Comparison of ENCODE assay signal across 1 cellular context in the genomic region with DNA sequence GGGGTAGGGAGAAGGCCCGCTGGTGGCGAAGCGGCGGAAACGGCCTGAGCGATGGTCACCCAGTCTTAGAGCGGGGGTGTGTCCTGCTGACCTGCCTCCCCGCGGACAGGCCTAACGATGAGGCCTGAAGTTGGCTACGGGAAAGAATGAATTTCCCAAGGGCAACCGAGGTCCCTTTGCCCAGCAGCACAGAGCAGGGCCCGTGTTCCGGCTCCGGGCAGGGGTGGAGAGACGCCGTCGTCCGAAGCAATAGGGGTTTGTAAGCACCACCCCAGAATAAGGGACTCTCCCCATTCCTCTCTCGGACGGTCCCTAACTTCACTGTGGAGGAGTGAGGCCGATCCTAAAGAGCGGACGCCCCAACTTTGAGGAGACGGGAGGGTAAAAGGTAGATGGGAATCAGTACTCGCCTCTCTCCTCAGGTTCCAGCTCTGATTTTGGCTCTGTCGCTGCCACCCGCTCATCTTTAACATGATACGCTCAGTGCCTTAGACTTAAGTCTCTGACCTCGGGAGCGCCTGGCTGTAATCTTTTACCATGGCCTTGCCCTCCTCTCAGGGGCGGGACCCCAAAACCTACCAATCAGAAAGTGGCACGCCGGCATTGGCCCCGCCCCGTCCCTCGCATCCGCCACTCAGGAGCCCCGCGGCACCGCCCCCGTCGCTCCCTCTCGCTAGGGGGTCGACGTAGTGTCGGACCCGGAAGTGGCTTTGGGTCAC.
TF ChIP-seq lines count a peak whose summit lies in the region.

A gene with protein sequence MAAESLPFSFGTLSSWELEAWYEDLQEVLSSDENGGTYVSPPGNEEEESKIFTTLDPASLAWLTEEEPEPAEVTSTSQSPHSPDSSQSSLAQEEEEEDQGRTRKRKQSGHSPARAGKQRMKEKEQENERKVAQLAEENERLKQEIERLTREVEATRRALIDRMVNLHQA (minus strand): TSS at position 507 of the 719 bp plus-strand sequence. CDS start 3,108 bp downstream, outside the sequence.

TF ChIP-seq in GM12878, 131 proteins besides CTCF, POLR2A, EP300 and RAD21 (continued from another document and continues in another):
- TF ChIP-seq, protein P1, sequence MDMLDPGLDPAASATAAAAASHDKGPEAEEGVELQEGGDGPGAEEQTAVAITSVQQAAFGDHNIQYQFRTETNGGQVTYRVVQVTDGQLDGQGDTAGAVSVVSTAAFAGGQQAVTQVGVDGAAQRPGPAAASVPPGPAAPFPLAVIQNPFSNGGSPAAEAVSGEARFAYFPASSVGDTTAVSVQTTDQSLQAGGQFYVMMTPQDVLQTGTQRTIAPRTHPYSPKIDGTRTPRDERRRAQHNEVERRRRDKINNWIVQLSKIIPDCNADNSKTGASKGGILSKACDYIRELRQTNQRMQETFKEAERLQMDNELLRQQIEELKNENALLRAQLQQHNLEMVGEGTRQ (IDR thresholded peaks at IDR 0.05; ENCODE audit: borderline replicate concordance, low read depth, low read length) = peak; percentile 48
- no peak for TF ChIP-seq SUPT20H (IDR thresholded peaks at IDR 0.05; ENCODE audit: borderline replicate concordance, control insufficient read depth, low read depth, low read length)
- TF ChIP-seq, protein P2, sequence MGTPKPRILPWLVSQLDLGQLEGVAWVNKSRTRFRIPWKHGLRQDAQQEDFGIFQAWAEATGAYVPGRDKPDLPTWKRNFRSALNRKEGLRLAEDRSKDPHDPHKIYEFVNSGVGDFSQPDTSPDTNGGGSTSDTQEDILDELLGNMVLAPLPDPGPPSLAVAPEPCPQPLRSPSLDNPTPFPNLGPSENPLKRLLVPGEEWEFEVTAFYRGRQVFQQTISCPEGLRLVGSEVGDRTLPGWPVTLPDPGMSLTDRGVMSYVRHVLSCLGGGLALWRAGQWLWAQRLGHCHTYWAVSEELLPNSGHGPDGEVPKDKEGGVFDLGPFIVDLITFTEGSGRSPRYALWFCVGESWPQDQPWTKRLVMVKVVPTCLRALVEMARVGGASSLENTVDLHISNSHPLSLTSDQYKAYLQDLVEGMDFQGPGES (IDR thresholded peaks at IDR 0.05) = peak; percentile 78
- no peak for TF ChIP-seq MYC (IDR thresholded peaks at IDR 0.05; ENCODE audit: insufficient read depth, insufficient read length, insufficient replicate concordance, low read length, severe bottlenecking)
- TF ChIP-seq PML (IDR thresholded peaks at IDR 0.05; ENCODE audit: low read length) = peak; percentile 99
- peak; percentile 98 for TF ChIP-seq POU2F2 (IDR thresholded peaks at IDR 0.05; ENCODE audit: borderline replicate concordance, low read depth, low read length)
- peak; percentile 65; the same call in 1 of the 2 replicates for TF ChIP-seq ZBED1 (IDR thresholded peaks at IDR 0.05; ENCODE audit: borderline replicate concordance)
- no peak for TF ChIP-seq ZNF384 (IDR thresholded peaks at IDR 0.05; ENCODE audit: borderline replicate concordance, low read depth, low read length)
- TF ChIP-seq, protein P3, sequence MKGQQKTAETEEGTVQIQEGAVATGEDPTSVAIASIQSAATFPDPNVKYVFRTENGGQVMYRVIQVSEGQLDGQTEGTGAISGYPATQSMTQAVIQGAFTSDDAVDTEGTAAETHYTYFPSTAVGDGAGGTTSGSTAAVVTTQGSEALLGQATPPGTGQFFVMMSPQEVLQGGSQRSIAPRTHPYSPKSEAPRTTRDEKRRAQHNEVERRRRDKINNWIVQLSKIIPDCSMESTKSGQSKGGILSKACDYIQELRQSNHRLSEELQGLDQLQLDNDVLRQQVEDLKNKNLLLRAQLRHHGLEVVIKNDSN (IDR thresholded peaks at IDR 0.05; ENCODE audit: borderline replicate concordance, extremely low read length, insufficient read depth, low read depth, low read length) = peak; percentile 85
- no peak for TF ChIP-seq ASH2L (IDR thresholded peaks at IDR 0.05; ENCODE audit: borderline replicate concordance, low read depth)
- no peak for TF ChIP-seq TBL1XR1 (IDR thresholded peaks at IDR 0.05; ENCODE audit: low read depth, low read length)
- no peak for TF ChIP-seq SIX5 (IDR thresholded peaks at IDR 0.05; ENCODE audit: low read depth, low read length, severe bottlenecking)
- TF ChIP-seq, protein P4, sequence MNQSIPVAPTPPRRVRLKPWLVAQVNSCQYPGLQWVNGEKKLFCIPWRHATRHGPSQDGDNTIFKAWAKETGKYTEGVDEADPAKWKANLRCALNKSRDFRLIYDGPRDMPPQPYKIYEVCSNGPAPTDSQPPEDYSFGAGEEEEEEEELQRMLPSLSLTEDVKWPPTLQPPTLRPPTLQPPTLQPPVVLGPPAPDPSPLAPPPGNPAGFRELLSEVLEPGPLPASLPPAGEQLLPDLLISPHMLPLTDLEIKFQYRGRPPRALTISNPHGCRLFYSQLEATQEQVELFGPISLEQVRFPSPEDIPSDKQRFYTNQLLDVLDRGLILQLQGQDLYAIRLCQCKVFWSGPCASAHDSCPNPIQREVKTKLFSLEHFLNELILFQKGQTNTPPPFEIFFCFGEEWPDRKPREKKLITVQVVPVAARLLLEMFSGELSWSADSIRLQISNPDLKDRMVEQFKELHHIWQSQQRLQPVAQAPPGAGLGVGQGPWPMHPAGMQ (IDR thresholded peaks at IDR 0.05; ENCODE audit: borderline replicate concordance) = no peak
- TF ChIP-seq WRNIP1 (IDR thresholded peaks at IDR 0.05; ENCODE audit: borderline replicate concordance, low read depth, low read length) = peak; percentile 97; the same call in 1 of the 2 replicates
- TF ChIP-seq, protein P5, sequence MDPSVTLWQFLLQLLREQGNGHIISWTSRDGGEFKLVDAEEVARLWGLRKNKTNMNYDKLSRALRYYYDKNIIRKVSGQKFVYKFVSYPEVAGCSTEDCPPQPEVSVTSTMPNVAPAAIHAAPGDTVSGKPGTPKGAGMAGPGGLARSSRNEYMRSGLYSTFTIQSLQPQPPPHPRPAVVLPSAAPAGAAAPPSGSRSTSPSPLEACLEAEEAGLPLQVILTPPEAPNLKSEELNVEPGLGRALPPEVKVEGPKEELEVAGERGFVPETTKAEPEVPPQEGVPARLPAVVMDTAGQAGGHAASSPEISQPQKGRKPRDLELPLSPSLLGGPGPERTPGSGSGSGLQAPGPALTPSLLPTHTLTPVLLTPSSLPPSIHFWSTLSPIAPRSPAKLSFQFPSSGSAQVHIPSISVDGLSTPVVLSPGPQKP (IDR thresholded peaks at IDR 0.05; ENCODE audit: low read depth, low read length) = peak; percentile 34; the same call in 1 of the 2 replicates
- TF ChIP-seq, protein P6, sequence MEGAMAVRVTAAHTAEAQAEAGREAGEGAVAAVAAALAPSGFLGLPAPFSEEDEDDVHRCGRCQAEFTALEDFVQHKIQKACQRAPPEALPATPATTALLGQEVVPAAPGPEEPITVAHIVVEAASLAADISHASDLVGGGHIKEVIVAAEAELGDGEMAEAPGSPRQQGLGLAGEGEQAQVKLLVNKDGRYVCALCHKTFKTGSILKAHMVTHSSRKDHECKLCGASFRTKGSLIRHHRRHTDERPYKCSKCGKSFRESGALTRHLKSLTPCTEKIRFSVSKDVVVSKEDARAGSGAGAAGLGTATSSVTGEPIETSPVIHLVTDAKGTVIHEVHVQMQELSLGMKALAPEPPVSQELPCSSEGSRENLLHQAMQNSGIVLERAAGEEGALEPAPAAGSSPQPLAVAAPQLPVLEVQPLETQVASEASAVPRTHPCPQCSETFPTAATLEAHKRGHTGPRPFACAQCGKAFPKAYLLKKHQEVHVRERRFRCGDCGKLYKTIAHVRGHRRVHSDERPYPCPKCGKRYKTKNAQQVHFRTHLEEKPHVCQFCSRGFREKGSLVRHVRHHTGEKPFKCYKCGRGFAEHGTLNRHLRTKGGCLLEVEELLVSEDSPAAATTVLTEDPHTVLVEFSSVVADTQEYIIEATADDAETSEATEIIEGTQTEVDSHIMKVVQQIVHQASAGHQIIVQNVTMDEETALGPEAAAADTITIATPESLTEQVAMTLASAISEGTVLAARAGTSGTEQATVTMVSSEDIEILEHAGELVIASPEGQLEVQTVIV (IDR thresholded peaks at IDR 0.05; ENCODE audit: borderline replicate concordance, partially characterized antibody) = peak; percentile 58
- TF ChIP-seq IKZF2 (IDR thresholded peaks at IDR 0.05) = no peak
- TF ChIP-seq LARP7 (IDR thresholded peaks at IDR 0.05) = peak; percentile 87; the same call in 1 of the 2 replicates
- TF ChIP-seq RBBP5 (conservative IDR thresholded peaks at IDR 0.05) = no peak
- TF ChIP-seq CHD4 (IDR thresholded peaks at IDR 0.05) = no peak
- no peak for TF ChIP-seq ETV6 (conservative IDR thresholded peaks at IDR 0.05 in 1 of 2, IDR thresholded peaks at IDR 0.05 in 1 of 2; ENCODE audit: borderline replicate concordance in 1 of 2, low read depth in 1 of 2)
- TF ChIP-seq, protein P7, sequence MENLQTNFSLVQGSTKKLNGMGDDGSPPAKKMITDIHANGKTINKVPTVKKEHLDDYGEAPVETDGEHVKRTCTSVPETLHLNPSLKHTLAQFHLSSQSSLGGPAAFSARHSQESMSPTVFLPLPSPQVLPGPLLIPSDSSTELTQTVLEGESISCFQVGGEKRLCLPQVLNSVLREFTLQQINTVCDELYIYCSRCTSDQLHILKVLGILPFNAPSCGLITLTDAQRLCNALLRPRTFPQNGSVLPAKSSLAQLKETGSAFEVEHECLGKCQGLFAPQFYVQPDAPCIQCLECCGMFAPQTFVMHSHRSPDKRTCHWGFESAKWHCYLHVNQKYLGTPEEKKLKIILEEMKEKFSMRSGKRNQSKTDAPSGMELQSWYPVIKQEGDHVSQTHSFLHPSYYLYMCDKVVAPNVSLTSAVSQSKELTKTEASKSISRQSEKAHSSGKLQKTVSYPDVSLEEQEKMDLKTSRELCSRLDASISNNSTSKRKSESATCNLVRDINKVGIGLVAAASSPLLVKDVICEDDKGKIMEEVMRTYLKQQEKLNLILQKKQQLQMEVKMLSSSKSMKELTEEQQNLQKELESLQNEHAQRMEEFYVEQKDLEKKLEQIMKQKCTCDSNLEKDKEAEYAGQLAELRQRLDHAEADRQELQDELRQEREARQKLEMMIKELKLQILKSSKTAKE (IDR thresholded peaks at IDR 0.05; ENCODE audit: low read depth, poor library complexity, severe bottlenecking) = peak; percentile 65
- TF ChIP-seq, protein P8, sequence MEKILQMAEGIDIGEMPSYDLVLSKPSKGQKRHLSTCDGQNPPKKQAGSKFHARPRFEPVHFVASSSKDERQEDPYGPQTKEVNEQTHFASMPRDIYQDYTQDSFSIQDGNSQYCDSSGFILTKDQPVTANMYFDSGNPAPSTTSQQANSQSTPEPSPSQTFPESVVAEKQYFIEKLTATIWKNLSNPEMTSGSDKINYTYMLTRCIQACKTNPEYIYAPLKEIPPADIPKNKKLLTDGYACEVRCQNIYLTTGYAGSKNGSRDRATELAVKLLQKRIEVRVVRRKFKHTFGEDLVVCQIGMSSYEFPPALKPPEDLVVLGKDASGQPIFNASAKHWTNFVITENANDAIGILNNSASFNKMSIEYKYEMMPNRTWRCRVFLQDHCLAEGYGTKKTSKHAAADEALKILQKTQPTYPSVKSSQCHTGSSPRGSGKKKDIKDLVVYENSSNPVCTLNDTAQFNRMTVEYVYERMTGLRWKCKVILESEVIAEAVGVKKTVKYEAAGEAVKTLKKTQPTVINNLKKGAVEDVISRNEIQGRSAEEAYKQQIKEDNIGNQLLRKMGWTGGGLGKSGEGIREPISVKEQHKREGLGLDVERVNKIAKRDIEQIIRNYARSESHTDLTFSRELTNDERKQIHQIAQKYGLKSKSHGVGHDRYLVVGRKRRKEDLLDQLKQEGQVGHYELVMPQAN (conservative IDR thresholded peaks at IDR 0.05) = peak; percentile 82
- no peak for TF ChIP-seq DPF2 (IDR thresholded peaks at IDR 0.05)
- TF ChIP-seq HDGF (IDR thresholded peaks at IDR 0.05) = 0 out of 2 replicates have a peak, but pooled peaks have one; percentile 26
- TF ChIP-seq, protein P9, sequence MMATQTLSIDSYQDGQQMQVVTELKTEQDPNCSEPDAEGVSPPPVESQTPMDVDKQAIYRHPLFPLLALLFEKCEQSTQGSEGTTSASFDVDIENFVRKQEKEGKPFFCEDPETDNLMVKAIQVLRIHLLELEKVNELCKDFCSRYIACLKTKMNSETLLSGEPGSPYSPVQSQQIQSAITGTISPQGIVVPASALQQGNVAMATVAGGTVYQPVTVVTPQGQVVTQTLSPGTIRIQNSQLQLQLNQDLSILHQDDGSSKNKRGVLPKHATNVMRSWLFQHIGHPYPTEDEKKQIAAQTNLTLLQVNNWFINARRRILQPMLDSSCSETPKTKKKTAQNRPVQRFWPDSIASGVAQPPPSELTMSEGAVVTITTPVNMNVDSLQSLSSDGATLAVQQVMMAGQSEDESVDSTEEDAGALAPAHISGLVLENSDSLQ (IDR thresholded peaks at IDR 0.05) = peak; percentile 95
- no peak for TF ChIP-seq HCFC1 (IDR thresholded peaks at IDR 0.05; ENCODE audit: low read length)
- peak; percentile 99 for TF ChIP-seq POLR2AphosphoS2 (IDR thresholded peaks at IDR 0.05; ENCODE audit: low read depth, low read length)
- peak; percentile 83 for TF ChIP-seq CREB1 (IDR thresholded peaks at IDR 0.05; ENCODE audit: low read depth)
- TF ChIP-seq MTA3 (IDR thresholded peaks at IDR 0.05; ENCODE audit: borderline replicate concordance, low read length) = no peak; the same call in 1 of the 2 replicates
- TF ChIP-seq, protein P10, sequence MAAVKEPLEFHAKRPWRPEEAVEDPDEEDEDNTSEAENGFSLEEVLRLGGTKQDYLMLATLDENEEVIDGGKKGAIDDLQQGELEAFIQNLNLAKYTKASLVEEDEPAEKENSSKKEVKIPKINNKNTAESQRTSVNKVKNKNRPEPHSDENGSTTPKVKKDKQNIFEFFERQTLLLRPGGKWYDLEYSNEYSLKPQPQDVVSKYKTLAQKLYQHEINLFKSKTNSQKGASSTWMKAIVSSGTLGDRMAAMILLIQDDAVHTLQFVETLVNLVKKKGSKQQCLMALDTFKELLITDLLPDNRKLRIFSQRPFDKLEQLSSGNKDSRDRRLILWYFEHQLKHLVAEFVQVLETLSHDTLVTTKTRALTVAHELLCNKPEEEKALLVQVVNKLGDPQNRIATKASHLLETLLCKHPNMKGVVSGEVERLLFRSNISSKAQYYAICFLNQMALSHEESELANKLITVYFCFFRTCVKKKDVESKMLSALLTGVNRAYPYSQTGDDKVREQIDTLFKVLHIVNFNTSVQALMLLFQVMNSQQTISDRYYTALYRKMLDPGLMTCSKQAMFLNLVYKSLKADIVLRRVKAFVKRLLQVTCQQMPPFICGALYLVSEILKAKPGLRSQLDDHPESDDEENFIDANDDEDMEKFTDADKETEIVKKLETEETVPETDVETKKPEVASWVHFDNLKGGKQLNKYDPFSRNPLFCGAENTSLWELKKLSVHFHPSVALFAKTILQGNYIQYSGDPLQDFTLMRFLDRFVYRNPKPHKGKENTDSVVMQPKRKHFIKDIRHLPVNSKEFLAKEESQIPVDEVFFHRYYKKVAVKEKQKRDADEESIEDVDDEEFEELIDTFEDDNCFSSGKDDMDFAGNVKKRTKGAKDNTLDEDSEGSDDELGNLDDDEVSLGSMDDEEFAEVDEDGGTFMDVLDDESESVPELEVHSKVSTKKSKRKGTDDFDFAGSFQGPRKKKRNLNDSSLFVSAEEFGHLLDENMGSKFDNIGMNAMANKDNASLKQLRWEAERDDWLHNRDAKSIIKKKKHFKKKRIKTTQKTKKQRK (IDR thresholded peaks at IDR 0.05; ENCODE audit: low read depth, low read length) = no peak
- peak; percentile 98 for TF ChIP-seq SMAD5 (IDR thresholded peaks at IDR 0.05; ENCODE audit: low read depth)
- TF ChIP-seq NR2C2 (IDR thresholded peaks at IDR 0.05; ENCODE audit: borderline replicate concordance, control insufficient read depth, insufficient read length, low read depth) = no peak
- TF ChIP-seq STAT1 (conservative IDR thresholded peaks at IDR 0.05) = peak; percentile 49; the same call in 1 of the 2 replicates
- TF ChIP-seq EED (IDR thresholded peaks at IDR 0.05; ENCODE audit: low read depth) = no peak
- TF ChIP-seq CREM (IDR thresholded peaks at IDR 0.05; ENCODE audit: low read depth) = peak; percentile 67; the same call in 1 of the 2 replicates
- no peak for TF ChIP-seq CBX5 (IDR thresholded peaks at IDR 0.05; ENCODE audit: low read depth)
- peak; percentile 55; the same call in 1 of the 2 replicates for TF ChIP-seq MXI1 (IDR thresholded peaks at IDR 0.05; ENCODE audit: low read depth, low read length)
- TF ChIP-seq NRF1 (conservative IDR thresholded peaks at IDR 0.05; ENCODE audit: low read depth, low read length) = no peak
- no peak for TF ChIP-seq NFYA (IDR thresholded peaks at IDR 0.05; ENCODE audit: borderline replicate concordance, low read depth, low read length)
